10 cellular contexts compared by ENCODE assay signal in the genomic region with DNA sequence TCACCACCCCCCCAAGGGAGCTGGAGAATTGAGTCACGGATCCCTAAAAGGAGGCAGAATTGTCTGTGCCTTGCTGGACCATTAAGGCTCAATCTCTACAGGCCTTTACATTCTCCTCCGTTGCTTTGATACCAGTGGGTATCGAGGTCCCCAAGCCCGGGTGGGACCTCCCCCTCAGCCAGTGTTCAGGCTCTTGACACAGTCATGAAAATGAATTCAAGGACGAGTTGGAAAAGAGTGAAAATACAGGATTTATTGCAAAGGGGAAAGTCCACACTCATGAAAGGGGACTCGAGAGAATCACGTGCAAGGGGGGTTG. TPM values are rescaled to one million over a fixed set of nuclear protein-coding genes. Genes with fewer than 3 reads are reported as not detected.
A peak's percentile ranks its signal among the peaks of the same experiment; 100 is the strongest.
DNase-seq lines count a peak whose midpoint lies in the region; ATAC-seq and TF ChIP-seq lines count a peak whose summit lies in the region.
"Had no signal": no experiment of that assay in that cellular context is flagged by ENCODE, and none has a peak within 500 bp of the region (broad histone marks: within the 10 kb centered on the region; RNA-seq: fewer than 3 reads in every experiment).

No MANE protein-coding gene starts in this region.

- WGBS in heart left ventricle, 4 donors: 82 to 86% (median 84%) methylated on average over 7 of the region's 7 CpGs
- 90% methylated on average over 7 of the region's 7 CpGs for WGBS in liver

- H3K4me3 Mint-ChIP-seq in activated T-helper 1 cell treated with anti-CD3 and anti-CD28 coated beads, Interleukin-12 subunit alpha, Interleukin-12 subunit beta, Interleukin-2, Interleukin-4 antibody, amounts not matched to agents 30 ng/mL and 10 ng/mL and 1 ng/mL, durations not matched to agents 14 hours and 24 hours and 36 hours: peak overlapping the region; percentile 37

- ATAC-seq in heart left ventricle (no peak), left cardiac atrium (no peak), upper lobe of right lung (no peak), GM21576 (IDR thresholded peaks at IDR 0.05; ENCODE audit: unreplicated experiment) (no peak), HG03469 (IDR thresholded peaks at IDR 0.05; ENCODE audit: unreplicated experiment) (no peak)

- no peaks in the 10 kb centered on the region for H3K27me3 ChIP-seq in heart left ventricle
- H3K27me3 ChIP-seq in liver (ENCODE audit: control insufficient read depth in 4 of 4, insufficient read depth in 4 of 4, low read length in 3 of 4): no peaks in the 10 kb centered on the region
- H3K27me3 ChIP-seq in upper lobe of right lung: no peaks in the 10 kb centered on the region

- peak overlapping the region; percentile 39 to 100 (median 98) for H3K27ac ChIP-seq in heart left ventricle
- H3K27ac ChIP-seq in liver (ENCODE audit: low read depth in 1 of 2, low read length in 2 of 2): peak overlapping the region; percentile 26 to 50
- peak overlapping the region; percentile 44 for H3K27ac ChIP-seq in upper lobe of right lung

- no peak for TF ChIP-seq POLR2A in heart left ventricle (IDR thresholded peaks at IDR 0.05)

- intact Hi-C loops in heart left ventricle (cut with DNase I): loop anchor here in 3 of 10 donors (5.0 to 10.0 kb wide), 3 partner anchors 79 to 277 kb away; partner anchors contain the start of genes FTL (in 1 of the 3), HRC (in 1 of the 3) and TRPM4 (in 1 of the 3)
- intact Hi-C loops in left cardiac atrium (cut with DNase I): loop anchor here (5.0 to 10.0 kb wide), 2 partner anchors 87 to 89 kb away; partner anchors contain the start of gene FTL (in 2 of the 2)
- intact Hi-C loops in activated T-helper 1 cell treated with anti-CD3 and anti-CD28 coated beads, Interleukin-12 subunit alpha, Interleukin-12 subunit beta, Interleukin-2, Interleukin-4 antibody, amounts not matched to agents 30 ng/mL and 10 ng/mL and 1 ng/mL, durations not matched to agents 14 hours and 24 hours and 36 hours (cut with micrococcal nuclease): loop anchor here (10.0 kb wide), 2 partner anchors 553 to 577 kb away; partner anchors contain the start of genes ALDH16A1, EMP3 and PIH1D1
- intact Hi-C loops in upper lobe of right lung (cut with DNase I): no loop called here

- no peak overlapping the region for H3K9ac ChIP-seq in liver (ENCODE audit: low read depth in 1 of 2, low read length in 2 of 2)

- H3K4me3 ChIP-seq in heart left ventricle (no peak overlapping the region), liver (ENCODE audit: low read depth in 1 of 3, low read length in 3 of 3) (no peak overlapping the region), upper lobe of right lung (no peak overlapping the region)
- H3K4me3 ChIP-seq: lung had no signal

- H3K27ac Mint-ChIP-seq in activated T-helper 1 cell treated with anti-CD3 and anti-CD28 coated beads, Interleukin-12 subunit alpha, Interleukin-12 subunit beta, Interleukin-2, Interleukin-4 antibody, amounts not matched to agents 30 ng/mL and 10 ng/mL and 1 ng/mL, durations not matched to agents 14 hours and 24 hours and 36 hours: peak overlapping the region; percentile 48

- H3K4me1 Mint-ChIP-seq in activated T-helper 1 cell treated with anti-CD3 and anti-CD28 coated beads, Interleukin-12 subunit alpha, Interleukin-12 subunit beta, Interleukin-2, Interleukin-4 antibody, amounts not matched to agents 30 ng/mL and 10 ng/mL and 1 ng/mL, durations not matched to agents 14 hours and 24 hours and 36 hours (ENCODE audit: low read depth): peaks cover 47% of the 10 kb centered on the region

- peaks cover 0 to 62% (median 49%) of the 10 kb centered on the region in 9 donors for H3K36me3 ChIP-seq in heart left ventricle
- H3K36me3 ChIP-seq in liver (ENCODE audit: control insufficient read depth in 4 of 4, insufficient read depth in 3 of 4, low read depth in 1 of 4, low read length in 3 of 4): peaks cover 0 to 14% (median 10%) of the 10 kb centered on the region in 4 donors
- H3K36me3 ChIP-seq in upper lobe of right lung: peaks cover 49% of the 10 kb centered on the region

- peaks cover 41% of the 10 kb centered on the region for H3K36me3 Mint-ChIP-seq in activated T-helper 1 cell treated with anti-CD3 and anti-CD28 coated beads, Interleukin-12 subunit alpha, Interleukin-12 subunit beta, Interleukin-2, Interleukin-4 antibody, amounts not matched to agents 30 ng/mL and 10 ng/mL and 1 ng/mL, durations not matched to agents 14 hours and 24 hours and 36 hours (ENCODE audit: low read depth)

- DNase-seq in heart left ventricle (no peak), left cardiac atrium (no peak), upper lobe of right lung (no peak), NCI-H446 treated with DMSO at 0.1 percent for 48 hours (lab: John Stamatoyannopoulos, UW) (no peak)
- no peak for DNase-seq in activated T-helper 1 cell treated with anti-CD3 and anti-CD28 coated beads, Interleukin-12 subunit alpha, Interleukin-12 subunit beta, Interleukin-2, Interleukin-4 antibody, amounts not matched to agents 30 ng/mL and 10 ng/mL and 1 ng/mL, durations not matched to agents 14 hours and 24 hours and 36 hours (ENCODE audit: low spot score)
- DNase-seq: SW 1271 had no signal

- TF ChIP-seq RAD21 in liver (IDR thresholded peaks at IDR 0.05): no peak

- no peaks in the 10 kb centered on the region for H3K27me3 Mint-ChIP-seq in activated T-helper 1 cell treated with anti-CD3 and anti-CD28 coated beads, Interleukin-12 subunit alpha, Interleukin-12 subunit beta, Interleukin-2, Interleukin-4 antibody, amounts not matched to agents 30 ng/mL and 10 ng/mL and 1 ng/mL, durations not matched to agents 14 hours and 24 hours and 36 hours (ENCODE audit: insufficient read depth)

- no peak for TF ChIP-seq CTCF in heart left ventricle (IDR thresholded peaks at IDR 0.05)
- no peak for TF ChIP-seq CTCF in liver (IDR thresholded peaks at IDR 0.05; ENCODE audit: low read depth, low read length, missing input control)
- no peak for TF ChIP-seq CTCF in upper lobe of right lung (IDR thresholded peaks at IDR 0.05)

- H3K9me3 Mint-ChIP-seq in activated T-helper 1 cell treated with anti-CD3 and anti-CD28 coated beads, Interleukin-12 subunit alpha, Interleukin-12 subunit beta, Interleukin-2, Interleukin-4 antibody, amounts not matched to agents 30 ng/mL and 10 ng/mL and 1 ng/mL, durations not matched to agents 14 hours and 24 hours and 36 hours: no peaks in the 10 kb centered on the region

- H3K9me3 ChIP-seq in heart left ventricle (no peaks in the 10 kb centered on the region), liver (ENCODE audit: control insufficient read depth in 4 of 4, low read length in 3 of 4) (no peaks in the 10 kb centered on the region), upper lobe of right lung (no peaks in the 10 kb centered on the region)

- H3K4me1 ChIP-seq in heart left ventricle (peaks cover 11 to 74% (median 45%) of the 10 kb centered on the region in 12 donors), liver (ENCODE audit: control insufficient read depth in 4 of 4, insufficient read depth in 4 of 4, low read length in 3 of 4) (peaks cover 1 to 30% (median 18%) of the 10 kb centered on the region in 4 donors), upper lobe of right lung (peaks cover 45% of the 10 kb centered on the region)

TF ChIP-seq in liver, 16 proteins besides CTCF, POLR2A, EP300 and RAD21 (continues in another document):
- TF ChIP-seq TAF1 (conservative IDR thresholded peaks at IDR 0.05) (no peak), YY1 (IDR thresholded peaks at IDR 0.05) (no peak), NR2F2 (IDR thresholded peaks at IDR 0.05) (no peak), FOXA2 (IDR thresholded peaks at IDR 0.05) (no peak)

RNA-seq across cellular contexts. Expression of gene PPP1R15A, which starts 5.6 kb away (rescaled TPM):
- 10 to 100 TPM; 51.7 to 88.2 (median 62.6) TPM for total RNA-seq in heart left ventricle
- 100 to 1,000 TPM in 1 of 2 donors, 10 to 100 TPM in 1; 86.6 to 181 TPM for polyA plus RNA-seq in heart left ventricle
- total RNA-seq in left cardiac atrium: 10 to 100 TPM; 67.2 to 78.6 TPM
- 53.1 and 53.7 TPM in 2 replicates for total RNA-seq in activated T-helper 1 cell treated with anti-CD3 and anti-CD28 coated beads, Interleukin-12 subunit alpha, Interleukin-12 subunit beta, Interleukin-2, Interleukin-4 antibody, amounts not matched to agents 30 ng/mL and 10 ng/mL and 1 ng/mL, durations not matched to agents 14 hours and 24 hours and 36 hours
- 10 to 100 TPM; 13.2 to 52.5 TPM for total RNA-seq in liver
- 1 to 10 TPM; 5.6 to 9.3 TPM for polyA plus RNA-seq in liver
- 80.9 TPM for total RNA-seq in upper lobe of right lung

RNA-seq across cellular contexts. Expression of gene PLEKHA4, which starts 9.4 kb away (rescaled TPM):
- total RNA-seq in heart left ventricle: 10 to 100 TPM in 8 of 9 donors, 1 to 10 TPM in 1; 7.5 to 66.9 (median 24.8) TPM
- polyA plus RNA-seq in heart left ventricle: 10 to 100 TPM; 28.6 to 32.0 TPM
- total RNA-seq in left cardiac atrium: 10 to 100 TPM; 29.6 to 67.1 TPM
- total RNA-seq in activated T-helper 1 cell treated with anti-CD3 and anti-CD28 coated beads, Interleukin-12 subunit alpha, Interleukin-12 subunit beta, Interleukin-2, Interleukin-4 antibody, amounts not matched to agents 30 ng/mL and 10 ng/mL and 1 ng/mL, durations not matched to agents 14 hours and 24 hours and 36 hours: 1.4 and 1.9 TPM in 2 replicates
- total RNA-seq in liver: 1 to 10 TPM; 4.4 to 7.3 TPM
- 10 to 100 TPM in 1 of 2 donors, 1 to 10 TPM in 1; 5.3 to 17.2 TPM for polyA plus RNA-seq in liver
- 16.0 TPM for total RNA-seq in upper lobe of right lung

RNA-seq across cellular contexts. Expression of gene TULP2, which starts 20.7 kb away (rescaled TPM):
- total RNA-seq in heart left ventricle (1 to 10 TPM in 1 of 9 donors, under 1 TPM in 5, not detected in 3; 0.21 to 1.1 (median 0.32) TPM), left cardiac atrium (under 1 TPM in 1 of 2 donors, not detected in 1; 0.50 TPM), liver (under 1 TPM in 1 of 2 donors, not detected in 1; 0.05 TPM), upper lobe of right lung (not detected)
- polyA plus RNA-seq in heart left ventricle (under 1 TPM in 1 of 2 donors, not detected in 1; 0.26 TPM), liver (under 1 TPM; 0.03 to 0.19 TPM)
- not detected in 2 replicates for total RNA-seq in activated T-helper 1 cell treated with anti-CD3 and anti-CD28 coated beads, Interleukin-12 subunit alpha, Interleukin-12 subunit beta, Interleukin-2, Interleukin-4 antibody, amounts not matched to agents 30 ng/mL and 10 ng/mL and 1 ng/mL, durations not matched to agents 14 hours and 24 hours and 36 hours

RNA-seq across cellular contexts. Expression of gene NUCB1, which starts 22.3 kb away (rescaled TPM):
- total RNA-seq in heart left ventricle (100 to 1,000 TPM; 200 to 428 (median 286) TPM), left cardiac atrium (100 to 1,000 TPM; 279 to 342 TPM), liver (100 to 1,000 TPM; 196 to 280 TPM), upper lobe of right lung (287 TPM)
- polyA plus RNA-seq in heart left ventricle (100 to 1,000 TPM; 179 to 384 TPM), liver (100 to 1,000 TPM; 186 to 775 TPM)
- 117 and 122 TPM in 2 replicates for total RNA-seq in activated T-helper 1 cell treated with anti-CD3 and anti-CD28 coated beads, Interleukin-12 subunit alpha, Interleukin-12 subunit beta, Interleukin-2, Interleukin-4 antibody, amounts not matched to agents 30 ng/mL and 10 ng/mL and 1 ng/mL, durations not matched to agents 14 hours and 24 hours and 36 hours

RNA-seq across cellular contexts. Expression of gene HSD17B14, which starts 41.6 kb away (rescaled TPM):
- total RNA-seq in heart left ventricle (1 to 10 TPM in 8 of 9 donors, not detected in 1; 1.2 to 5.4 (median 3.3) TPM), left cardiac atrium (1 to 10 TPM; 2.8 to 5.4 TPM), liver (10 to 100 TPM in 1 of 2 donors, 1 to 10 TPM in 1; 3.7 to 11.2 TPM), upper lobe of right lung (23.5 TPM)
- polyA plus RNA-seq in heart left ventricle (1 to 10 TPM; 1.6 to 2.7 TPM), liver (10 to 100 TPM in 1 of 2 donors, 1 to 10 TPM in 1; 4.9 to 12.6 TPM)
- total RNA-seq in activated T-helper 1 cell treated with anti-CD3 and anti-CD28 coated beads, Interleukin-12 subunit alpha, Interleukin-12 subunit beta, Interleukin-2, Interleukin-4 antibody, amounts not matched to agents 30 ng/mL and 10 ng/mL and 1 ng/mL, durations not matched to agents 14 hours and 24 hours and 36 hours: 0.57 and 0.64 TPM in 2 replicates

Comparison
In these comparisons a context has a peak if more than half of its experiments do, and no peak if none do; other contexts are left out.
1. H3K27ac ChIP-seq: peak in every context shown above with its lines; median percentile 98 in heart left ventricle; 44 in upper lobe of right lung; 38 in liver.